Comparison of ENCODE assay signal across 8 cellular contexts in the genomic region with DNA sequence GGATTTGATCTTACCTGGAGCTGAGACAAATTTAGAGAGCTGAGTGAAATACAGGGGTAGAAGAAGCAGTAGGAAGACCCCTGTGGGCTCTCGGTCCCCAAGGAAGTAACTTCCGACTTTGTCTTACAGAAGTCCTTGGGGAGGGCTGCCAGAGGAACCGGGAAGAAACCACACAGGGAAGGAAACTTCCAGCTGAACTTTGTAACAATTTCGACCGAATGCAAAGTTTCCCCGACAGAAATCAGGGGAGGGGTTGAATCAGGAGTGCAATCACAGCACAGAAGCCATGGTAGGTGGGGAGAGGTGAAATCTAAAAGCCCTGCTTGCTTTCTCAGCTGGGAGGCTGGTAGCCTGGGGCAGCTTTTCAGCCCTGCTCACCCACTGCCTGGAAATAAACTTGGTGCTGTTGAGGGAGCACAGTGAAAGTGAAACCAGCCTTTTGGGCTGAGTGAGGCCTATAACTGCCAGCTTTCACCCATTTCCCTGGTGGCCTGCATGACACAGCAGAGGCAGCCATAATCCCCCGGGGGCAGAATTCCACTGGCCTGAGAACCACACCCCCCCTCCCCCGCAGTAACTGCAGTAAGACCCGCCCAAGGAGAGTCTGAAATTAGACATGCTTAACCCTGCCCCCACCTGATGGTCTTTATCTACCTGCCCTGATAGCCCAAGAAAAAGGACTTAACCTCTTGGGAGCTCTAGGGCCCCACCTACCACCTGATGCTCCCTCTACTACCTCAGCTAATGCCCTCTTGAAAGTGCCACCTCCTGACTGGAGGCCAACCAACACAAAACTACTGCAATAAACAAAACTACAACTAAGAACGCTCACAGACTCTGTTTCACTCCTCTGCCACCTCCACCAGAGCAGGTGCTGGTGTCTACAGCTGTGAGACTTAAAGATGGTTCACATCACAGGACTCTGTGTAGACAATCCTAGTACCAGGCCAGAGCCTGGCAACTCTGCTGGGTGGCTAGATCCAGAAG.
DNase-seq lines count a peak whose midpoint lies in the region; ATAC-seq, FAIRE-seq and TF ChIP-seq lines count a peak whose summit lies in the region.

No MANE protein-coding gene starts in this region.

- DNase-seq in Panc1 (ENCODE audit: low read depth, low spot score) (no peak), spleen (peak; percentile 51), iPS-NIHi11 (ENCODE audit: low spot score) (no peak), SKM-1 (lab: John Stamatoyannopoulos, UW; ENCODE audit: unreplicated experiment) (no peak), H54 (ENCODE audit: insufficient read length, low spot score) (no peak)
- no peak for DNase-seq in CD4-positive, alpha-beta T cell

- no peak overlapping the region for H3K27ac Mint-ChIP-seq in CD4-positive, alpha-beta T cell

- H3K4me3 ChIP-seq in Panc1 (ENCODE audit: low read depth in 2 of 2, low read length in 2 of 2) (peak overlapping the region; percentile 18 to 45), spleen (peak overlapping the region in 1 of 8 donors; percentile 23)

- no peak for TF ChIP-seq POLR2A in spleen (IDR thresholded peaks at IDR 0.05)
- TF ChIP-seq POLR2A in H54 (IDR thresholded peaks at IDR 0.05; ENCODE audit: low read depth, low read length) = no peak

- no peaks in the 10 kb centered on the region for H3K4me1 Mint-ChIP-seq in CD4-positive, alpha-beta T cell (ENCODE audit: low read depth)

- no peaks in the 10 kb centered on the region for H3K36me3 ChIP-seq in Panc1 (ENCODE audit: control insufficient read depth, insufficient read depth, low read length)
- H3K36me3 ChIP-seq in spleen = no peaks in the 10 kb centered on the region

- H3K27me3 ChIP-seq in Panc1 (ENCODE audit: control insufficient read depth, insufficient read depth, low read length) = no peaks in the 10 kb centered on the region
- no peaks in the 10 kb centered on the region for H3K27me3 ChIP-seq in spleen (replicated peaks in 1 of 7)
- H3K27me3 ChIP-seq in CD4-positive, alpha-beta T cell (ENCODE audit: control insufficient read depth, insufficient read depth, low read length) = no peaks in the 10 kb centered on the region

- TF ChIP-seq CTCF in Panc1 (IDR thresholded peaks at IDR 0.05) (no peak), spleen (IDR thresholded peaks at IDR 0.05 in 8 of 11, conservative IDR thresholded peaks at IDR 0.05 in 3 of 11) (no peak)
- no peak for TF ChIP-seq CTCF in CD4-positive, alpha-beta T cell (IDR thresholded peaks at IDR 0.05)

- H3K27ac ChIP-seq in Panc1 (ENCODE audit: low read length) (no peak overlapping the region), spleen (peak overlapping the region in 3 of 8 donors; percentile 42 to 47 (median 44))
- H3K27ac ChIP-seq in CD4-positive, alpha-beta T cell (ENCODE audit: low read depth, low read length) = no peak overlapping the region

- peaks cover 3% of the 10 kb centered on the region for H3K9me3 Mint-ChIP-seq in CD4-positive, alpha-beta T cell

- ATAC-seq in GM19023 (IDR thresholded peaks at IDR 0.05; ENCODE audit: unreplicated experiment) (peak; percentile 87), HG03025 (IDR thresholded peaks at IDR 0.05; ENCODE audit: low FRiP score, unreplicated experiment) (peak; percentile 85), Panc1 (peak; percentile 60)
- no peak for ATAC-seq in CD4-positive, alpha-beta T cell (ENCODE audit: poor library complexity)

- H3K4me1 ChIP-seq in Panc1 (ENCODE audit: control insufficient read depth, insufficient read depth, low read length) (no peaks in the 10 kb centered on the region), spleen (no peaks in the 10 kb centered on the region)

- H3K4me3 Mint-ChIP-seq in CD4-positive, alpha-beta T cell = no peak overlapping the region

- intact Hi-C loops in Panc1 (cut with micrococcal nuclease; ENCODE audit: unreplicated experiment) = no loop called here
- intact Hi-C loops in spleen (cut with DNase I; ENCODE audit: low total_unique reads) = no loop called here
- intact Hi-C loops in CD4-positive, alpha-beta T cell (cut with DNase I, micrococcal nuclease) = no loop called here

- in situ Hi-C loops in Panc1 (cut with HindIII; ENCODE audit: low pct_unique_long_range_greater_than_20kb, low sequenced_read_pairs) = no loop called here

- H3K9me3 ChIP-seq in Panc1 (ENCODE audit: control insufficient read depth, insufficient read depth, low read depth, low read length) (no peaks in the 10 kb centered on the region), spleen (peaks cover 0 to 19% (median 0%) of the 10 kb centered on the region in 8 donors)
- H3K9me3 ChIP-seq in CD4-positive, alpha-beta T cell (ENCODE audit: control insufficient read depth, low read length) = no peaks in the 10 kb centered on the region

- POLR2A ChIA-PET in Panc1 (lab: Charles Lee) = no interaction called here
- POLR2A ChIA-PET in CD4-positive, alpha-beta T cell (lab: Charles Lee) = no interaction called here

- H3K36me3 Mint-ChIP-seq in CD4-positive, alpha-beta T cell (ENCODE audit: low read depth) = no peaks in the 10 kb centered on the region

- WGBS in spleen, 5 donors = 70 to 77% (median 73%) methylated on average over 9 to 10 of the region's 10 CpGs

- no peaks in the 10 kb centered on the region for H3K27me3 Mint-ChIP-seq in CD4-positive, alpha-beta T cell

- no peak for FAIRE-seq in H54 (lab: Jason Lieb, UNC)

- no TSS peak for BruUV-seq in Panc1 (replicated peaks; lab: Mats Ljungman, UMichigan)

- CTCF ChIA-PET in Panc1 (lab: Charles Lee) = no interaction called here
- CTCF ChIA-PET in CD4-positive, alpha-beta T cell (lab: Charles Lee) = no interaction called here
